ENCODE assay signal across 9 cellular contexts in the genomic region with DNA sequence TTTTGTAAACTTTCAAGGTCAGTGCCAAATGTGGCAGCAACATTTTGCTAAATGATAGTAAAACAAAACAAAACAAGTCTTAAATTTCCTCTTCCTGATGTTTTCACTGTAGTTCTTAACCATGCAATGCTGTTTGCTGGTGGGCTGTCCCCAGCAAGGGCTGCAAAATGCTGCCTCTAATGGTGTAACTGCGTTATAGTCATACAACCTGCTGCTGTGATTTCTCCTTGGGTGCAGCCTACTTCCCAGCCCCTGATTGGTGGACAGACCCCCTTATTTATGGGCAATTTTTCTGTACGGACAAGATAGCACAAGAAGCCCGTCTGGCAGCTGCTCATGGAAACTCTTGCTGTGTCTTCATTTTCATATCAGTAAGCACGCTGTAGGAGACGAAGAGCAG. TPM values are rescaled to one million over a fixed set of nuclear protein-coding genes. Genes with fewer than 3 reads are reported as not detected.
DNase-seq lines count a peak whose midpoint lies in the region; ATAC-seq and TF ChIP-seq lines count a peak whose summit lies in the region.
"Had no signal": no experiment of that assay in that cellular context is flagged by ENCODE, and none has a peak within 500 bp of the region (broad histone marks: within the 10 kb centered on the region; RNA-seq: fewer than 3 reads in every experiment).

No MANE protein-coding gene starts in this region.

- no peak for TF ChIP-seq EP300 in ovary (IDR thresholded peaks at IDR 0.05)

- H3K4me1 ChIP-seq in ovary (ENCODE audit: insufficient read depth): no peaks in the 10 kb centered on the region
- H3K4me1 ChIP-seq: suprapubic skin had no signal

- H3K27ac ChIP-seq in 22Rv1 (no peak overlapping the region), ovary (no peak overlapping the region)
- H3K27ac ChIP-seq: suprapubic skin had no signal

- intact Hi-C loops in left ventricle myocardium superior (cut with micrococcal nuclease) (no loop called here), ovary (cut with DNase I) (no loop called here)

- H3K36me3 ChIP-seq in ovary: no peaks in the 10 kb centered on the region
- H3K36me3 ChIP-seq: suprapubic skin had no signal

- no peak overlapping the region for H3K4me3 ChIP-seq in ovary
- H3K4me3 ChIP-seq: suprapubic skin had no signal

- H3K9me3 ChIP-seq in ovary: no peaks in the 10 kb centered on the region
- H3K9me3 ChIP-seq: suprapubic skin had no signal

- TF ChIP-seq CTCF in 22Rv1 (IDR thresholded peaks at IDR 0.05): peak; percentile 46
- no peak for TF ChIP-seq CTCF in ovary (IDR thresholded peaks at IDR 0.05)

- DNase-seq in OCI-M1 (lab: John Stamatoyannopoulos, UW): peak; percentile 54
- DNase-seq in left ventricle myocardium superior: no peak
- no peak for DNase-seq in NCI-H2107 (lab: John Stamatoyannopoulos, UW)
- no peak for DNase-seq in activated CD8-positive, alpha-beta memory T cell treated with anti-CD3 and anti-CD28 coated beads for 24 hours
- DNase-seq in ovary: no peak

- peak; percentile 50 for ATAC-seq in GM18907 (IDR thresholded peaks at IDR 0.05; ENCODE audit: unreplicated experiment)
- ATAC-seq in left ventricle myocardium superior: peak; percentile 85
- ATAC-seq in GM21390 (IDR thresholded peaks at IDR 0.05; ENCODE audit: unreplicated experiment): no peak

- 5 to 12% (median 9%) methylated on average over 5 of the region's 5 CpGs for WGBS in ovary, 3 donors

- H3K27me3 ChIP-seq in ovary: no peaks in the 10 kb centered on the region

- no peak for TF ChIP-seq POLR2A in ovary (IDR thresholded peaks at IDR 0.05)

RNA-seq across cellular contexts. Expression of a gene that starts 26.6 kb away (rescaled TPM):
- total RNA-seq in left ventricle myocardium superior (85.3 TPM), ovary (1 to 10 TPM in 4 of 7 donors, under 1 TPM in 3; 0.36 to 3.4 (median 1.0) TPM)
- 1 to 10 TPM in 1 of 2 donors, under 1 TPM in 1; 0.86 to 3.3 TPM for polyA plus RNA-seq in ovary

Comparison
In these comparisons a context has a peak if more than half of its experiments do, and no peak if none do; other contexts are left out.
1. RNA of a gene that starts 26.6 kb away (total RNA-seq): 85.3 TPM in left ventricle myocardium superior (single experiment); 0.36 to 3.4 TPM in ovary; every median in the first group is over 10 times any median in the second.